Comparison of ENCODE assay signal across 27 cellular contexts in the genomic region with DNA sequence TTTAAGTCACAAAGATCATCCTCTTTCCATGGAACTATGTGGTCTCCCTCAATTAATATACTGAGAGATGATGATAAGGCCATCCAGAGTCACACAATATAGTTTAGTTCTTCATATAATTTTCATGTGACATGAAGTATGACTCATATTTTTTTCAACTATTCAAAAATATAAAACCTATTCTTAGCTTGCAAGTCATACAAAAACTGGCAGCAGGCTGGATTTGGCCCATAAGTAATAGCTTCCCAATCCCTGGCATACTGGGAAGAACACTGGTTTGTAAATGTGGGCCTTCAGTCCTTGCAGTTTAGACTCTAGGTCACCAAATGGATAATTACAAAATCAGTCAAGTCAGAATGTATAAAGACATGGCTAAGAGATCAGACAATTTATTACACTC.
"Had no signal": no experiment of that assay in that cellular context is flagged by ENCODE, and none has a peak within 500 bp of the region (broad histone marks: within the 10 kb centered on the region; RNA-seq: fewer than 3 reads in every experiment).

No MANE protein-coding gene starts in this region.

- H3K9me3 ChIP-seq: adrenal gland, body of pancreas, breast epithelium, Peyer's patch, SJSA1, SK-N-SH had no signal

- H3K27me3 ChIP-seq: adrenal gland, body of pancreas, breast epithelium, Peyer's patch, SJSA1 had no signal

- ATAC-seq: activated CD4-positive, alpha-beta T cell treated with anti-CD3 and anti-CD28 coated beads for 36 hours; activated CD4-positive, CD25-positive, alpha-beta regulatory T cell treated with anti-CD3 and anti-CD28 coated beads, Interleukin-2, amount 50 U/mL, for 24 hours; activated CD8-positive, alpha-beta T cell treated with anti-CD3 and anti-CD28 coated beads, Interleukin-2, amount 10 ng/mL, durations not matched to agents 7 days and 5 days; body of pancreas; PC-3; WTC11 had no signal

- H3K9ac ChIP-seq: SK-N-SH had no signal

- H3K4me3 ChIP-seq: adrenal gland, body of pancreas, breast epithelium, Peyer's patch, SJSA1 had no signal

- DNase-seq: activated CD4-positive, alpha-beta T cell treated with anti-CD3 and anti-CD28 coated beads for 36 hours; activated CD4-positive, alpha-beta T cell treated with anti-CD3 and anti-CD28 coated beads, Interleukin-2, amount 10 ng/mL, durations not matched to agents 7 days and 5 days; activated CD4-positive, alpha-beta T cell treated with anti-CD3 and anti-CD28 coated beads, Interleukin-2, amount 50 U/mL, for 48 hours; activated CD8-positive, alpha-beta T cell treated with anti-CD3 and anti-CD28 coated beads, Interleukin-2, amount 10 ng/mL, durations not matched to agents 7 days and 5 days; activated gamma-delta T cell; activated naive CD4-positive, alpha-beta T cell treated with Interleukin-2 at 50 U/mL for 16 hours; activated naive CD8-positive, alpha-beta T cell treated with anti-CD3 and anti-CD28 coated beads, Interleukin-2, amount 10 ng/mL, durations not matched to agents 7 days and 5 days; activated T-cell treated with anti-CD3 and anti-CD28 coated beads, Interleukin-2, amount 50 U/mL, for 24 hours; adrenal gland; body of pancreas; KG1; NCI-H1048; NCI-H1105 treated with DMSO at 0.1 percent for 48 hours; NCI-H1436; NCI-H1694; NCI-H2029; NCI-H345; NCI-H524 treated with DMSO at 0.1 percent for 48 hours; PC-3; Peyer's patch; RPMI8226; SHP77 treated with DMSO at 0.1 percent for 48 hours; SK-N-SH had no signal

- H3K4me1 ChIP-seq: adrenal gland, body of pancreas, breast epithelium, Peyer's patch, SJSA1 had no signal

- H3K36me3 ChIP-seq: adrenal gland, breast epithelium, Peyer's patch, SJSA1 had no signal

- H3K4me2 ChIP-seq: SK-N-SH had no signal

- H3K27ac ChIP-seq: adrenal gland, body of pancreas, breast epithelium, Peyer's patch, SJSA1 had no signal
